In the genomic region with DNA sequence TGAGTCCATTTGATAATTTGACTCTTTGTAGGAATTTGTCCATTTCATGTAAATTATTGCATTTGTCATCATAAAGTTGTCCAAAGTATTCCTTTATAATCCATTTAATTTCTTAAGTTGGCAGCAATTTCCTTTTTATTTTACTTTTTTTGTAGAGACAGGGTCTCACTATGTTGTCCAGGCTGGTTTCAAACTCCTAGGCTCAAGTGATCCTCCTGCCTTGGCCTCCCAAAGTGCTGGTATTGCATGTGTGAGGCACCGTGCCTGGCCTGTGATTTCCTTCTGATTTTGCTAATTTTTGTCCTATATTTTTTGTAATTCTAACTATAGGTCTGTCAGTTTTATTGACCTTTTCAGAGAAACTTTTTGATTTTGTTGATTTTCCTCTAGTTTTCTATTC, we compare ENCODE assay signal across 8 cellular contexts.
"Had no signal": no experiment of that assay in that cellular context is flagged by ENCODE, and none has a peak within 500 bp of the region (broad histone marks: within the 10 kb centered on the region; RNA-seq: fewer than 3 reads in every experiment).

No MANE protein-coding gene starts in this region.

- H2AFZ ChIP-seq: GM23338 had no signal

- H3K4me2 ChIP-seq: GM23338 had no signal

- H3K4me3 Mint-ChIP-seq: GM23338, H9, HFFc6, IgD-negative memory B cell had no signal

- H3K27ac Mint-ChIP-seq: GM23338, H9, HFFc6, IgD-negative memory B cell had no signal

- ATAC-seq: GM23338, HepG2 had no signal

- DNase-seq: H9, HCEC 1CT, HFFc6 had no signal

- H3K9me3 Mint-ChIP-seq: HFFc6 had no signal

- FAIRE-seq: H1, HepG2 had no signal

- H3K27me3 Mint-ChIP-seq: IgD-negative memory B cell had no signal

- H3K4me3 ChIP-seq: GM23338 had no signal

- H3K27ac ChIP-seq: HL-60 had no signal
